14 cellular contexts compared by ENCODE assay signal in the genomic region with DNA sequence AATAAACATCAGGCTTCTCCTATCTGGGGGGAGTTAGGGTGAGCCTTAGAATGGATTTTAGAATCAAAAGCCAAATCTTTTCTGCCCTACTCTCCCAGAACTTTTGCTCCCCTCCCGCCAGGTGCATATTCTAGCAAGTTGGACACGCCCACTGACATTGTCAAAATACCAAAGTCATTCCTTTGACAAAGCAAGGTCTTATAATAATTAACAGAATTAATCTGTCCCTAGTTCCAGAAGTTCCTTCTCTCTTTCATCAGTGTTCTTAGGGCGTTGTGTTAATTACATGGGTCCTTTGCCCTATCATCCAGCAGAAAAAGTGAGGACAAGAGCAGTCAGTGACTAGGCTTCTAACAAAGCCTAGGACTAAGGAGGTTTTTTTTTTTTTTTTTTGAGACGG. TPM values are rescaled to one million over a fixed set of nuclear protein-coding genes. Genes with fewer than 3 reads are reported as not detected.
DNase-seq lines count a peak whose midpoint lies in the region; ATAC-seq, FAIRE-seq and TF ChIP-seq lines count a peak whose summit lies in the region.
"Had no signal": no experiment of that assay in that cellular context is flagged by ENCODE, and none has a peak within 500 bp of the region (broad histone marks: within the 10 kb centered on the region; RNA-seq: fewer than 3 reads in every experiment).

No MANE protein-coding gene starts in this region.

- H3K4me2 ChIP-seq in PC-3 (ENCODE audit: low read length), result 0 out of 2 replicates have a peak overlapping the region, but pooled peaks have one; percentile 86

- peaks cover 44% of the 10 kb centered on the region for H3K36me3 Mint-ChIP-seq in activated CD4-positive, alpha-beta T cell treated with anti-CD3 and anti-CD28 coated beads, Interleukin-2, amount 10 ng/mL, durations not matched to agents 7 days and 5 days (ENCODE audit: low read depth)
- peaks cover 63% of the 10 kb centered on the region for H3K36me3 Mint-ChIP-seq in effector memory CD8-positive, alpha-beta T cell (ENCODE audit: insufficient read depth)

- no peak for FAIRE-seq in small intestine (lab: Jason Lieb, UNC)

- no peak overlapping the region for H3K4me3 ChIP-seq in PC-3 (ENCODE audit: low read length)
- H3K4me3 ChIP-seq in small intestine (ENCODE audit: low read depth in 1 of 2, low read length in 2 of 2), result peak overlapping the region in 1 of 2 donors; percentile 80
- no peak overlapping the region for H3K4me3 ChIP-seq in A673 (ENCODE audit: low read depth, low read length, poor library complexity, severe bottlenecking)
- H3K4me3 ChIP-seq: prostate gland had no signal

- H3K9me3 ChIP-seq in PC-3 (ENCODE audit: low read length) (no peaks in the 10 kb centered on the region), small intestine (ENCODE audit: control insufficient read depth, low read depth) (no peaks in the 10 kb centered on the region), A673 (ENCODE audit: low read depth, low read length, poor library complexity, severe bottlenecking) (no peaks in the 10 kb centered on the region)
- H3K9me3 ChIP-seq: prostate gland had no signal

- CTCF ChIA-PET in activated CD4-positive, alpha-beta T cell treated with anti-CD3 and anti-CD28 coated beads, Interleukin-2, amount 10 ng/mL, durations not matched to agents 7 days and 5 days (lab: Charles Lee), result no interaction called here
- CTCF ChIA-PET in PC-3 (lab: Charles Lee), result no interaction called here
- CTCF ChIA-PET in A673 (lab: Charles Lee), result interaction anchor here (0.7 kb wide), 1 partner anchor 479 kb away, joined by 5 read pairs; no protein-coding TSS in a partner anchor

- H2AFZ ChIP-seq in PC-3 (ENCODE audit: low read length), result no peak overlapping the region

- no peaks in the 10 kb centered on the region for H3K27me3 Mint-ChIP-seq in activated CD4-positive, alpha-beta T cell treated with anti-CD3 and anti-CD28 coated beads, Interleukin-2, amount 10 ng/mL, durations not matched to agents 7 days and 5 days
- no peaks in the 10 kb centered on the region for H3K27me3 Mint-ChIP-seq in effector memory CD8-positive, alpha-beta T cell

- BruUV-seq in PC-3 (replicated peaks; lab: Mats Ljungman, UMichigan), result no TSS peak
- BruUV-seq in A673 (replicated peaks; lab: Mats Ljungman, UMichigan), result no TSS peak

- ATAC-seq in PC-3 (no peak), HG02759 (IDR thresholded peaks at IDR 0.05; ENCODE audit: unreplicated experiment) (no peak), GM19395 (IDR thresholded peaks at IDR 0.05; ENCODE audit: unreplicated experiment) (no peak)
- no peak for ATAC-seq in effector memory CD8-positive, alpha-beta T cell (replicated peaks)

- peaks cover 5% of the 10 kb centered on the region; the same call in 1 of the 2 replicates for H3K36me3 ChIP-seq in PC-3 (ENCODE audit: low read depth, low read length)
- peaks cover 7 to 9% of the 10 kb centered on the region in 2 donors for H3K36me3 ChIP-seq in small intestine (ENCODE audit: control insufficient read depth in 2 of 2, insufficient read depth in 2 of 2, low read length in 2 of 2)
- H3K36me3 ChIP-seq in A673 (ENCODE audit: insufficient read depth, low read length, poor library complexity, severe bottlenecking), result peaks cover 16% of the 10 kb centered on the region
- H3K36me3 ChIP-seq: prostate gland had no signal

- peaks cover 31% of the 10 kb centered on the region for H3K79me2 ChIP-seq in PC-3 (ENCODE audit: low read length)

- H3K9me3 Mint-ChIP-seq in activated CD4-positive, alpha-beta T cell treated with anti-CD3 and anti-CD28 coated beads, Interleukin-2, amount 10 ng/mL, durations not matched to agents 7 days and 5 days, result no peaks in the 10 kb centered on the region
- H3K9me3 Mint-ChIP-seq in effector memory CD8-positive, alpha-beta T cell, result no peaks in the 10 kb centered on the region

- H3F3A ChIP-seq in PC-3 (ENCODE audit: low read length, unreplicated experiment), result no peaks in the 10 kb centered on the region

- no peaks in the 10 kb centered on the region for H4K20me1 ChIP-seq in PC-3 (ENCODE audit: low read length)

- intact Hi-C loops in PC-3 (cut with micrococcal nuclease) (no loop called here), A673 (cut with micrococcal nuclease; ENCODE audit: unreplicated experiment) (no loop called here)

- H3K27me3 ChIP-seq in PC-3 (ENCODE audit: low read length), result no peaks in the 10 kb centered on the region
- no peaks in the 10 kb centered on the region for H3K27me3 ChIP-seq in small intestine (ENCODE audit: control insufficient read depth in 2 of 2, insufficient read depth in 2 of 2, low read length in 2 of 2)
- H3K27me3 ChIP-seq in A673 (replicated peaks; ENCODE audit: insufficient read depth, low read depth, low read length, poor library complexity), result no peaks in the 10 kb centered on the region

- 12 to 70% (median 37%) methylated on average over 3 to 4 of the region's 4 CpGs for WGBS in small intestine, 3 donors

- H3K4me1 ChIP-seq in PC-3 (ENCODE audit: insufficient read depth, low read length), result peaks cover 12% of the 10 kb centered on the region; the same call in 1 of the 2 replicates
- H3K4me1 ChIP-seq in small intestine (ENCODE audit: control insufficient read depth in 2 of 2, insufficient read depth in 1 of 2, low read depth in 1 of 2, low read length in 1 of 2), result no peaks in the 10 kb centered on the region
- H3K4me1 ChIP-seq in A673 (ENCODE audit: insufficient read depth, low read length, poor library complexity, severe bottlenecking), result peaks cover 3% of the 10 kb centered on the region

- no peak overlapping the region for H3K27ac Mint-ChIP-seq in activated CD4-positive, alpha-beta T cell treated with anti-CD3 and anti-CD28 coated beads, Interleukin-2, amount 10 ng/mL, durations not matched to agents 7 days and 5 days
- H3K27ac Mint-ChIP-seq in effector memory CD8-positive, alpha-beta T cell, result peak overlapping the region; percentile 92 to 96

- no peaks in the 10 kb centered on the region for H3K9me2 ChIP-seq in PC-3 (replicated peaks; ENCODE audit: low read length)

- peaks cover 44% of the 10 kb centered on the region for H3K4me1 Mint-ChIP-seq in activated CD4-positive, alpha-beta T cell treated with anti-CD3 and anti-CD28 coated beads, Interleukin-2, amount 10 ng/mL, durations not matched to agents 7 days and 5 days
- peaks cover 34 to 41% of the 10 kb centered on the region in 2 donors for H3K4me1 Mint-ChIP-seq in effector memory CD8-positive, alpha-beta T cell (ENCODE audit: low read depth in 2 of 2)

- H3K9ac ChIP-seq in PC-3 (ENCODE audit: low read length), result no peak overlapping the region

- peak overlapping the region; percentile 3 for H3K4me3 Mint-ChIP-seq in activated CD4-positive, alpha-beta T cell treated with anti-CD3 and anti-CD28 coated beads, Interleukin-2, amount 10 ng/mL, durations not matched to agents 7 days and 5 days
- H3K4me3 Mint-ChIP-seq in effector memory CD8-positive, alpha-beta T cell, result peak overlapping the region; percentile 91 to 94

- TF ChIP-seq CTCF in PC-3 (conservative IDR thresholded peaks at IDR 0.05; ENCODE audit: low read depth, low read length), result no peak
- TF ChIP-seq CTCF in A673 (conservative IDR thresholded peaks at IDR 0.05; ENCODE audit: low read depth, low read length), result no peak

- no peak overlapping the region for H3K27ac ChIP-seq in PC-3 (ENCODE audit: low read length)
- peak overlapping the region; percentile 35 to 71 for H3K27ac ChIP-seq in small intestine (ENCODE audit: low read depth in 1 of 2, low read length in 1 of 2)
- H3K27ac ChIP-seq in A673 (ENCODE audit: low read depth, low read length, poor library complexity, severe bottlenecking), result no peak overlapping the region
- H3K27ac ChIP-seq: prostate gland had no signal

- POLR2A ChIA-PET in activated CD4-positive, alpha-beta T cell treated with anti-CD3 and anti-CD28 coated beads, Interleukin-2, amount 10 ng/mL, durations not matched to agents 7 days and 5 days (lab: Charles Lee), result no interaction called here
- POLR2A ChIA-PET in PC-3 (lab: Charles Lee; ENCODE audit: unreplicated experiment), result no interaction called here
- POLR2A ChIA-PET in A673 (lab: Charles Lee; ENCODE audit: low non-redundant PET), result no interaction called here

- DNase-seq in activated CD4-positive, alpha-beta T cell treated with anti-CD3 and anti-CD28 coated beads, Interleukin-2, amount 10 ng/mL, durations not matched to agents 7 days and 5 days, result no peak
- no peak for DNase-seq in activated CD4-positive, alpha-beta T cell treated with anti-CD3 and anti-CD28 coated beads for 4 hours
- DNase-seq in PC-3, result no peak
- DNase-seq in effector memory CD8-positive, alpha-beta T cell, result no peak
- DNase-seq in small intestine, result peak; percentile 96
- DNase-seq in A673 (ENCODE audit: low spot score), result no peak
- DNase-seq: effector CD8-positive, alpha-beta T cell; EL had no signal

RNA-seq across cellular contexts. Expression of a gene that starts 2.4 kb away (rescaled TPM):
- total RNA-seq in activated CD4-positive, alpha-beta T cell treated with anti-CD3 and anti-CD28 coated beads, Interleukin-2, amount 10 ng/mL, durations not matched to agents 7 days and 5 days, result 100 to 1,000 TPM; 223 to 229 TPM
- total RNA-seq in PC-3 (2014; rRNA removed), result 54.2 and 60.9 TPM in 2 replicates
- 1,000 to 10,000 TPM in 1 of 3 donors, 100 to 1,000 TPM in 2; 507 to 1,038 (median 901) TPM for polyA plus RNA-seq in small intestine
- 155 and 180 TPM in 2 replicates for total RNA-seq in A673 (2021)

RNA-seq across cellular contexts. Expression of a gene that starts 7.9 kb away (rescaled TPM):
- total RNA-seq in activated CD4-positive, alpha-beta T cell treated with anti-CD3 and anti-CD28 coated beads, Interleukin-2, amount 10 ng/mL, durations not matched to agents 7 days and 5 days, result 100 to 1,000 TPM; 882 to 943 TPM
- total RNA-seq in PC-3 (2014; rRNA removed) (204 and 306 TPM in 2 replicates), A673 (2021) (1,194 and 1,215 TPM in 2 replicates)
- 100 to 1,000 TPM; 446 to 528 (median 459) TPM for polyA plus RNA-seq in small intestine

RNA-seq across cellular contexts. Expression of a gene that starts 20.3 kb away (rescaled TPM):
- total RNA-seq in activated CD4-positive, alpha-beta T cell treated with anti-CD3 and anti-CD28 coated beads, Interleukin-2, amount 10 ng/mL, durations not matched to agents 7 days and 5 days, result not detected
- 0.29 TPM in 1 of 2 replicates, not detected in the other for total RNA-seq in PC-3 (2014; rRNA removed)
- polyA plus RNA-seq in small intestine, result under 1 TPM in 2 of 3 donors, not detected in 1; 0.04 to 0.81 TPM
- not detected in 2 replicates for total RNA-seq in A673 (2021)
- total RNA-seq: glomerular endothelial cell, temporal lobe had no signal
- polyA plus RNA-seq: AG04450 had no signal

RNA-seq across cellular contexts. Expression of a gene that starts 55.3 kb away (rescaled TPM):
- total RNA-seq in activated CD4-positive, alpha-beta T cell treated with anti-CD3 and anti-CD28 coated beads, Interleukin-2, amount 10 ng/mL, durations not matched to agents 7 days and 5 days, result 10 to 100 TPM; 26.0 to 26.1 TPM
- total RNA-seq in PC-3 (2014; rRNA removed), result 8.5 and 9.6 TPM in 2 replicates
- 1 to 10 TPM in 2 of 3 donors, under 1 TPM in 1; 0.67 to 7.0 (median 1.6) TPM for polyA plus RNA-seq in small intestine
- total RNA-seq in A673 (2021), result 11.6 and 15.9 TPM in 2 replicates

RNA-seq across cellular contexts. Expression of a gene that starts 57.1 kb away (rescaled TPM):
- total RNA-seq in activated CD4-positive, alpha-beta T cell treated with anti-CD3 and anti-CD28 coated beads, Interleukin-2, amount 10 ng/mL, durations not matched to agents 7 days and 5 days, result 10 to 100 TPM; 32.6 to 35.9 TPM
- total RNA-seq in PC-3 (2014; rRNA removed), result 82.0 and 98.9 TPM in 2 replicates
- 10 to 100 TPM; 18.9 to 31.0 (median 23.5) TPM for polyA plus RNA-seq in small intestine
- total RNA-seq in A673 (2021), result 62.4 and 70.9 TPM in 2 replicates

Comparison
In these comparisons a context has a peak if more than half of its experiments do, and no peak if none do; other contexts are left out.
1. H3K27ac ChIP-seq: peak in small intestine (2 of 2); none in PC-3 (single experiment) and A673 (single experiment).